ENCODE assay signal across 2 cellular contexts in genomic region chr16:25045696-25046381, GRCh38.
A peak's percentile ranks its signal among the peaks of the same experiment; 100 is the strongest.
TF ChIP-seq lines count a peak whose summit lies in the region.

No MANE protein-coding gene starts in this region.

TF ChIP-seq in endothelial cell of umbilical vein, 7 proteins besides CTCF, POLR2A, EP300 and RAD21:
- TF ChIP-seq GATA2 (IDR thresholded peaks at IDR 0.05; ENCODE audit: insufficient read depth, insufficient read length, low read depth, low read length): no peak
- TF ChIP-seq MAX (IDR thresholded peaks at IDR 0.05; ENCODE audit: insufficient read depth, insufficient read length): no peak
- TF ChIP-seq EZH2 (IDR thresholded peaks at IDR 0.05; ENCODE audit: borderline replicate concordance, low read depth, low read length, severe bottlenecking): no peak
- TF ChIP-seq FOS (IDR thresholded peaks at IDR 0.05; ENCODE audit: borderline replicate concordance, insufficient read depth, low read length): peak; percentile 26

TF ChIP-seq in HepG2, 621 proteins besides CTCF, POLR2A, EP300 and RAD21:
- TF ChIP-seq HMGA1 (CRISPR knock-in tag; conservative IDR thresholded peaks at IDR 0.05) (no peak), GRHL1 (CRISPR knock-in tag; conservative IDR thresholded peaks at IDR 0.05) (no peak), KDM4B (CRISPR knock-in tag; IDR thresholded peaks at IDR 0.05) (no peak), GTF3A (CRISPR knock-in tag; conservative IDR thresholded peaks at IDR 0.05) (no peak), PBX2 (CRISPR knock-in tag; IDR thresholded peaks at IDR 0.05) (no peak), RAD51 (IDR thresholded peaks at IDR 0.05; ENCODE audit: borderline replicate concordance) (no peak), GZF1 (CRISPR knock-in tag; IDR thresholded peaks at IDR 0.05) (no peak), ISL2 (CRISPR knock-in tag; IDR thresholded peaks at IDR 0.05) (no peak), ZBTB33 (CRISPR knock-in tag; IDR thresholded peaks at IDR 0.05) (no peak), PHF21A (CRISPR knock-in tag; IDR thresholded peaks at IDR 0.05) (no peak), HMGXB4 (CRISPR knock-in tag; IDR thresholded peaks at IDR 0.05; ENCODE audit: borderline replicate concordance in 1 of 2, low read depth in 1 of 2) (no peak), ELF1 (CRISPR knock-in tag; IDR thresholded peaks at IDR 0.05) (no peak), ZNF276 (CRISPR knock-in tag; IDR thresholded peaks at IDR 0.05; ENCODE audit: low read depth) (no peak)
